In the genomic region with DNA sequence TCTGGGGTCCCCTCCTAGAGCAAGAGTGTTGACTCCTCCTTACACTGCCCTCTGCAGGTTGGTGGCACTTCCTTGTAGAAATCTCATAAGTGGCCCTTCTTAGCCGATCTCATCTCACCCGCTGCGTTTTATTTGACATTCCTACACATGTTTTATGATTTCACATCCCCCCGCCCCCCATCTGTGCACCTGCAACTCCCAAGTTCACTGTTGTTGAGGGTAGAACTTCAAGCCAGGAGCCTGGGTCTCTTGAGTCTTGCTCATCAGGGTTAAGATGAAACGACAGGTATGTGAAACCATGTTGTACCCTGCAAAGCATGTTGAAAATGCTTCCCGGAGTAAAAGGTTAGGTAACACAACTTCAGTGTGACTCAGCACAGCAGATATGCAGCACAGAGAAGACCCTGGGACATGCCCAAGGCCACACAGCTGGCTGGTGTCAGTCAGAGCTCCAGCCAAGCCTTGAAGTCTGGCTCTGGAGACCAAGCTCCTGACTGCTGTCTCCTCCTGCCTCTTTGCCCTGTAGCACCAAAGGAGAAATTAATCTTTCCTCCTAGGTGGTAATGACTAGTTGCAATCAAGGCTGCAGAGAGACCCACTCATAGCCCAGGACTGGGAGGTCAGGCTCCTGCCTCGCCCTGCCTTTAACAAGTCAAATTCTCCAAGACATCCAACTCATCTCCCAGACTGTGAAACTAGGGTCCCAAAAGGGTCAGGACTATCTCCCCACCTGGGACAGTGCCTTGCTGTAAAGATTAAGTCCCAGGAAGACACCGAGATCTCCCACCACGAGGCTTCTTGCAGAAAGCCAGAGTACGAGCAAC, we compare ENCODE assay signal across 8 cellular contexts.
DNase-seq lines count a peak whose midpoint lies in the region; ATAC-seq and TF ChIP-seq lines count a peak whose summit lies in the region.

No MANE protein-coding gene starts in this region.

- CTCF ChIA-PET in CD8-positive, alpha-beta T cell (lab: Charles Lee): no interaction called here
- CTCF ChIA-PET in HEK293T (lab: Yijun Ruan, JAX): interaction anchor here (0.6 to 2.1 kb wide), 7 partner anchors 9 to 235 kb away, joined by 3 to 13 read pairs (median 4); no protein-coding TSS in a partner anchor

- no peak overlapping the region for H3K4me2 ChIP-seq in parathyroid adenoma (ENCODE audit: low read length)

- no peak for TF ChIP-seq CTCF in CD8-positive, alpha-beta T cell (IDR thresholded peaks at IDR 0.05)
- TF ChIP-seq CTCF in fibroblast of villous mesenchyme (IDR thresholded peaks at IDR 0.05; ENCODE audit: insufficient read depth, low read depth, low read length) (peak; percentile 65), parathyroid adenoma (IDR thresholded peaks at IDR 0.05) (peak; percentile 32)

- peak in 1 of 7 experiments; percentile 24 for DNase-seq in CD8-positive, alpha-beta T cell
- DNase-seq in HEK293T (ENCODE audit: extremely low spot score): peak; percentile 76
- peak; percentile 24 for DNase-seq in UCSD-AML1 (lab: John Stamatoyannopoulos, UW; ENCODE audit: unreplicated experiment)
- DNase-seq in fibroblast of villous mesenchyme (ENCODE audit: low read depth): peak; percentile 65
- DNase-seq in foreskin melanocyte: no peak
- DNase-seq in T-helper 9 cell: no peak
- DNase-seq in stimulated activated CD4-positive, alpha-beta T cell treated with anti-CD3 and anti-CD28 coated beads, Interleukin-2, amount 100 ng/mL, for 48 hours: no peak

- H3K4me3 Mint-ChIP-seq in CD8-positive, alpha-beta T cell: no peak overlapping the region

- H3K27ac ChIP-seq in CD8-positive, alpha-beta T cell (ENCODE audit: low read depth, low read length): no peak overlapping the region
- H3K27ac ChIP-seq in parathyroid adenoma: no peak overlapping the region

- POLR2A ChIA-PET in CD8-positive, alpha-beta T cell (lab: Charles Lee): no interaction called here
- POLR2A ChIA-PET in HEK293T (lab: Yijun Ruan, JAX): interaction anchor here (0.7 kb wide), 1 partner anchor 74 kb away, joined by 3 read pairs; no protein-coding TSS in a partner anchor

- H3K36me3 ChIP-seq in CD8-positive, alpha-beta T cell (ENCODE audit: insufficient read depth, low read length): no peaks in the 10 kb centered on the region
- H3K36me3 ChIP-seq in parathyroid adenoma (ENCODE audit: control insufficient read depth, insufficient read depth, low read length): no peaks in the 10 kb centered on the region

- no peak overlapping the region for H3K27ac Mint-ChIP-seq in CD8-positive, alpha-beta T cell

- H3K4me1 Mint-ChIP-seq in CD8-positive, alpha-beta T cell (ENCODE audit: low read depth): peaks cover 18% of the 10 kb centered on the region

- H3K4me1 ChIP-seq in CD8-positive, alpha-beta T cell (ENCODE audit: insufficient read depth, low read length): peaks cover 8% of the 10 kb centered on the region
- H3K4me1 ChIP-seq in parathyroid adenoma: no peaks in the 10 kb centered on the region

- ATAC-seq in CD8-positive, alpha-beta T cell: peak; percentile 38

- H3K27me3 ChIP-seq in CD8-positive, alpha-beta T cell (ENCODE audit: insufficient read depth, low read length): no peaks in the 10 kb centered on the region
- H3K27me3 ChIP-seq in parathyroid adenoma (ENCODE audit: control insufficient read depth, insufficient read depth, low read length): no peaks in the 10 kb centered on the region

- H3K27me3 Mint-ChIP-seq in CD8-positive, alpha-beta T cell (ENCODE audit: low read depth): no peaks in the 10 kb centered on the region

- peaks cover 24% of the 10 kb centered on the region for H3K36me3 Mint-ChIP-seq in CD8-positive, alpha-beta T cell

- H3K4me3 ChIP-seq in CD8-positive, alpha-beta T cell (ENCODE audit: low read depth, low read length): no peak overlapping the region
- no peak overlapping the region for H3K4me3 ChIP-seq in fibroblast of villous mesenchyme (ENCODE audit: low read depth, low read length)
- no peak overlapping the region for H3K4me3 ChIP-seq in parathyroid adenoma (ENCODE audit: low read depth, low read length)

- intact Hi-C loops in CD8-positive, alpha-beta T cell (cut with DNase I, micrococcal nuclease): no loop called here

- no peaks in the 10 kb centered on the region for H3K79me2 ChIP-seq in parathyroid adenoma

- H3K9me3 Mint-ChIP-seq in CD8-positive, alpha-beta T cell: no peaks in the 10 kb centered on the region

- no peak overlapping the region for H2AFZ ChIP-seq in parathyroid adenoma

- H3K9me3 ChIP-seq in CD8-positive, alpha-beta T cell (ENCODE audit: low read length): no peaks in the 10 kb centered on the region
- H3K9me3 ChIP-seq in parathyroid adenoma (ENCODE audit: control insufficient read depth, low read length): no peaks in the 10 kb centered on the region

- H3K9ac ChIP-seq in parathyroid adenoma: no peak overlapping the region

TF ChIP-seq in HEK293T, 16 proteins besides CTCF, POLR2A, EP300 and RAD21:
- TF ChIP-seq HDGF (IDR thresholded peaks at IDR 0.05; ENCODE audit: borderline replicate concordance): no peak
- no peak for TF ChIP-seq FOXK2 (IDR thresholded peaks at IDR 0.05)
TF ChIP-seq in HEK293T: peak in this region for 0.

Comparison
In these comparisons a context has a peak if more than half of its experiments do, and no peak if none do; other contexts are left out.
1. DNase-seq: peak in HEK293T (single experiment), UCSD-AML1 (single experiment) and fibroblast of villous mesenchyme (single experiment); none in foreskin melanocyte (single experiment), T-helper 9 cell (single experiment) and stimulated activated CD4-positive, alpha-beta T cell treated with anti-CD3 and anti-CD28 coated beads, Interleukin-2, amount 100 ng/mL, for 48 hours (0 of 2).